In genomic region chr7:158274996-158275395, GRCh38 we compare ENCODE assay signal across 20 cellular contexts.
DNase-seq lines count a peak whose midpoint lies in the region; ATAC-seq, FAIRE-seq and TF ChIP-seq lines count a peak whose summit lies in the region.
"Had no signal": no experiment of that assay in that cellular context is flagged by ENCODE, and none has a peak within 500 bp of the region (broad histone marks: within the 10 kb centered on the region; RNA-seq: fewer than 3 reads in every experiment).

No MANE protein-coding gene starts in this region.

- no peak overlapping the region for H2BK120ac ChIP-seq in neuronal stem cell (ENCODE audit: low read depth, low read length)

- TF ChIP-seq CTCF in K562 (IDR thresholded peaks at IDR 0.05 in 2 of 3, conservative IDR thresholded peaks at IDR 0.05 in 1 of 3; ENCODE audit: insufficient read depth in 2 of 3, low read depth in 1 of 3, low read length in 3 of 3) (no peak), upper lobe of left lung (IDR thresholded peaks at IDR 0.05) (no peak), MCF 10A (IDR thresholded peaks at IDR 0.05; ENCODE audit: unreplicated experiment) (no peak)

- H3K23ac ChIP-seq in neuronal stem cell (ENCODE audit: low read depth, low read length, poor library complexity): no peak overlapping the region

- WGBS in K562 (ENCODE audit: insufficient coverage, low coverage, missing lambda C conversion rate): 1% methylated on average over 12 of the region's 12 CpGs
- no CpG with 5 or more reads among the region's 12 CpGs for WGBS in neuronal stem cell (ENCODE audit: extremely low coverage in 2 of 2, insufficient read length in 2 of 2, insufficient replicate concordance in 1 of 2), 2 donors
- 72 to 74% methylated on average over 11 to 12 of the region's 12 CpGs for WGBS in upper lobe of left lung, 2 donors

- TF ChIP-seq RAD21 in K562 (CRISPR knock-in tag; conservative IDR thresholded peaks at IDR 0.05 in 1 of 2, IDR thresholded peaks at IDR 0.05 in 1 of 2): no peak

- peak overlapping the region; percentile 84 for H3K18ac ChIP-seq in neuronal stem cell (ENCODE audit: low read length)

- H3K4me3 ChIP-seq in K562 (no peak overlapping the region), neuronal stem cell (ENCODE audit: low read length in 2 of 2) (no peak overlapping the region), upper lobe of left lung (no peak overlapping the region)
- H3K4me3 ChIP-seq: A549, GM12878 had no signal

- intact Hi-C loops in K562 (cut with micrococcal nuclease): no loop called here
- intact Hi-C loops in MCF 10A (cut with micrococcal nuclease): no loop called here

- H2AK5ac ChIP-seq in neuronal stem cell (ENCODE audit: low read depth, low read length): no peak overlapping the region

- no peak for TF ChIP-seq EP300 in K562 (IDR thresholded peaks at IDR 0.05; ENCODE audit: low read length)
- TF ChIP-seq EP300 in upper lobe of left lung (IDR thresholded peaks at IDR 0.05): no peak

- no peak overlapping the region for H3K4ac ChIP-seq in neuronal stem cell (ENCODE audit: low read length)

- H3K9ac ChIP-seq in K562 (ENCODE audit: insufficient read depth in 1 of 2, low read depth in 2 of 2, low read length in 2 of 2) (no peak overlapping the region), neuronal stem cell (ENCODE audit: low read depth, low read length, poor library complexity) (no peak overlapping the region)
- H3K9ac ChIP-seq: KMS-11 had no signal

- H3K4me1 ChIP-seq in K562 (replicated peaks in 1 of 2; ENCODE audit: control insufficient read depth in 2 of 2, insufficient read depth in 2 of 2, low read length in 2 of 2) (peaks cover 0 to 10% of the 10 kb centered on the region in 2 experiments; a peak in 2 of 5 replicates), neuronal stem cell (ENCODE audit: control insufficient read depth in 2 of 2, insufficient read depth in 1 of 2, low read depth in 1 of 2, low read length in 2 of 2) (no peaks in the 10 kb centered on the region), upper lobe of left lung (no peaks in the 10 kb centered on the region)
- H3K4me1 ChIP-seq: A549 had no signal

- H3K27ac ChIP-seq in K562 (ENCODE audit: extremely low read depth, low read depth, low read length): no peak overlapping the region
- no peak overlapping the region for H3K27ac ChIP-seq in neuronal stem cell (replicated peaks; ENCODE audit: low read length)
- no peak overlapping the region for H3K27ac ChIP-seq in upper lobe of left lung
- H3K27ac ChIP-seq: A549, HL-60, KMS-11 had no signal

- H3K36me3 ChIP-seq in K562 (ENCODE audit: control insufficient read depth, insufficient read depth, low read length): no peaks in the 10 kb centered on the region
- no peaks in the 10 kb centered on the region for H3K36me3 ChIP-seq in neuronal stem cell (replicated peaks in 1 of 2; ENCODE audit: control insufficient read depth in 2 of 2, insufficient read depth in 2 of 2, low read length in 2 of 2)
- no peaks in the 10 kb centered on the region for H3K36me3 ChIP-seq in upper lobe of left lung

- no peak overlapping the region for H3K14ac ChIP-seq in neuronal stem cell (ENCODE audit: low read length)

- H3K9me3 Mint-ChIP-seq in MCF 10A (ENCODE audit: unreplicated experiment): peaks cover 8% of the 10 kb centered on the region
- H3K9me3 Mint-ChIP-seq: CD4-positive, CD25-positive, alpha-beta regulatory T cell had no signal

- no peaks in the 10 kb centered on the region for H3K4me1 Mint-ChIP-seq in MCF 10A (ENCODE audit: insufficient read depth, unreplicated experiment)
- H3K4me1 Mint-ChIP-seq: CD4-positive, CD25-positive, alpha-beta regulatory T cell had no signal

- DNase-seq in activated effector memory CD4-positive, alpha-beta T cell treated with anti-CD3 and anti-CD28 coated beads, Interleukin-2, amount 50 U/mL, for 16 hours: peak; percentile 42
- no peak for DNase-seq in activated effector memory CD4-positive, alpha-beta T cell treated with Interleukin-2 at 50 U/mL for 16 hours
- no peak for DNase-seq in K562 (ENCODE audit: extremely low read depth in 1 of 4, low spot score in 3 of 4)
- DNase-seq in neuronal stem cell (ENCODE audit: low spot score): no peak
- peak; percentile 16 to 63 for DNase-seq in upper lobe of left lung
- DNase-seq in MCF 10A (ENCODE audit: unreplicated experiment): no peak
- no peak for DNase-seq in GM03348 (ENCODE audit: low spot score)
- no peak for DNase-seq in SIG-M5 (lab: John Stamatoyannopoulos, UW)
- DNase-seq: CD4-positive, CD25-positive, alpha-beta regulatory T cell; MM.1S; NCI-H1105; NCI-H2029; NCI-H226; NCI-H526 treated with DMSO at 0.1 percent for 48 hours; OCI-M1; RPMI8226 had no signal

- no peak overlapping the region for H3K4me2 ChIP-seq in K562 (ENCODE audit: insufficient read depth, low read length)
- H3K4me2 ChIP-seq in neuronal stem cell (ENCODE audit: insufficient read depth, low read length, poor library complexity, severe bottlenecking): no peak overlapping the region
- H3K4me2 ChIP-seq: A549, KMS-11 had no signal

- H2BK5ac ChIP-seq in neuronal stem cell (ENCODE audit: low read length): no peak overlapping the region

- H2BK12ac ChIP-seq in neuronal stem cell (ENCODE audit: low read length): no peak overlapping the region

- H3K79me2 ChIP-seq in K562 (ENCODE audit: control insufficient read depth, insufficient read depth, low read length): no peaks in the 10 kb centered on the region

- TF ChIP-seq POLR2A in K562 (conservative IDR thresholded peaks at IDR 0.05): no peak
- no peak for TF ChIP-seq POLR2A in upper lobe of left lung (IDR thresholded peaks at IDR 0.05)

- ATAC-seq in K562 (peak; percentile 11; the same call in 1 of the 3 replicates), upper lobe of left lung (ENCODE audit: low FRiP score in 2 of 2) (no peak)
- ATAC-seq: A549, GM12878 had no signal

- H3K9me1 ChIP-seq in K562 (ENCODE audit: control insufficient read depth, insufficient read depth, low read length): no peaks in the 10 kb centered on the region

- no peak overlapping the region for H4K91ac ChIP-seq in neuronal stem cell (ENCODE audit: low read depth, low read length, poor library complexity)

- 0 out of 2 replicates have a peak, but pooled peaks cover 6% of the 10 kb centered on the region for H4K20me1 ChIP-seq in K562 (replicated peaks; ENCODE audit: control insufficient read depth, insufficient read depth, low read length)

- H3K27ac Mint-ChIP-seq in MCF 10A (ENCODE audit: low read depth, unreplicated experiment): no peak overlapping the region
- H3K27ac Mint-ChIP-seq: CD4-positive, CD25-positive, alpha-beta regulatory T cell had no signal

- H3K27me3 Mint-ChIP-seq in MCF 10A (ENCODE audit: insufficient read depth, unreplicated experiment): no peaks in the 10 kb centered on the region
- H3K27me3 Mint-ChIP-seq: CD4-positive, CD25-positive, alpha-beta regulatory T cell had no signal

- H3K4me3 Mint-ChIP-seq in MCF 10A (ENCODE audit: unreplicated experiment): no peak overlapping the region
- H3K4me3 Mint-ChIP-seq: CD4-positive, CD25-positive, alpha-beta regulatory T cell had no signal

- H3K36me3 Mint-ChIP-seq in MCF 10A (ENCODE audit: insufficient read depth, unreplicated experiment): no peaks in the 10 kb centered on the region
- H3K36me3 Mint-ChIP-seq: CD4-positive, CD25-positive, alpha-beta regulatory T cell had no signal

- CTCF ChIA-PET in K562 (lab: Yijun Ruan, JAX; ENCODE audit: low intra/inter-chr PET ratio) (no interaction called here), MCF 10A (lab: Yijun Ruan, JAX) (no interaction called here)

- no peaks in the 10 kb centered on the region for H3K9me3 ChIP-seq in K562 (replicated peaks; ENCODE audit: control insufficient read depth, insufficient read depth, low read depth, low read length)
- H3K9me3 ChIP-seq in neuronal stem cell (replicated peaks in 1 of 2; ENCODE audit: control insufficient read depth in 2 of 2, insufficient read depth in 1 of 2, low read depth in 1 of 2, low read length in 2 of 2): peaks cover 0 to 1% of the 10 kb centered on the region in 2 donors
- no peaks in the 10 kb centered on the region for H3K9me3 ChIP-seq in upper lobe of left lung
- H3K9me3 ChIP-seq: A549 had no signal

- in situ Hi-C loops in K562 (cut with MboI): no loop called here

- H3K27me3 ChIP-seq in K562 (ENCODE audit: control insufficient read depth in 2 of 2, insufficient read depth in 2 of 2, low read length in 2 of 2) (peaks cover 56 to 78% of the 10 kb centered on the region in 2 experiments), neuronal stem cell (ENCODE audit: control insufficient read depth in 3 of 3, insufficient read depth in 3 of 3, low read depth in 1 of 3, low read length in 3 of 3) (no peaks in the 10 kb centered on the region), upper lobe of left lung (no peaks in the 10 kb centered on the region)

- H4K8ac ChIP-seq in neuronal stem cell (ENCODE audit: low read depth, low read length): no peak overlapping the region

- H2AFZ ChIP-seq in K562 (ENCODE audit: low read depth, low read length) (no peak overlapping the region), neuronal stem cell (ENCODE audit: low read length) (no peak overlapping the region)

- POLR2A ChIA-PET in K562 (lab: Yijun Ruan, JAX) (no interaction called here), MCF 10A (lab: Yijun Ruan, JAX) (no interaction called here)

- H2BK15ac ChIP-seq in neuronal stem cell (ENCODE audit: low read length): no peak overlapping the region

- BruUV-seq in K562 (replicated peaks; lab: Mats Ljungman, UMichigan) (no TSS peak), MCF 10A (replicated peaks; lab: Mats Ljungman, UMichigan) (no TSS peak)

- no peak for FAIRE-seq in K562 (lab: Jason Lieb, UNC)
- FAIRE-seq: A549, GM12878 had no signal

- peaks cover 3% of the 10 kb centered on the region for H3K79me1 ChIP-seq in neuronal stem cell (ENCODE audit: low read depth, low read length)

TF ChIP-seq in K562, 482 proteins besides CTCF, POLR2A, EP300 and RAD21 (continues in another document):
- no peak for TF ChIP-seq BCLAF1 (IDR thresholded peaks at IDR 0.05; ENCODE audit: borderline replicate concordance in 1 of 2, control insufficient read depth in 1 of 2, low read depth in 2 of 2, low read length in 1 of 2)

Comparison
In these comparisons a context has a peak if more than half of its experiments do, and no peak if none do; other contexts are left out.
1. DNase-seq: peak in activated effector memory CD4-positive, alpha-beta T cell treated with anti-CD3 and anti-CD28 coated beads, Interleukin-2, amount 50 U/mL, for 16 hours (single experiment) and upper lobe of left lung (2 of 2); none in activated effector memory CD4-positive, alpha-beta T cell treated with Interleukin-2 at 50 U/mL for 16 hours (single experiment), K562 (0 of 4), neuronal stem cell (single experiment), MCF 10A (single experiment), GM03348 (single experiment) and SIG-M5 (single experiment).